21 cellular contexts compared by ENCODE assay signal in genomic region chrX:6891404-6891803, GRCh38.
DNase-seq lines count a peak whose midpoint lies in the region; ATAC-seq, FAIRE-seq and TF ChIP-seq lines count a peak whose summit lies in the region.
"Had no signal": no experiment of that assay in that cellular context is flagged by ENCODE, and none has a peak within 500 bp of the region (broad histone marks: within the 10 kb centered on the region; RNA-seq: fewer than 3 reads in every experiment).

No MANE protein-coding gene starts in this region.

- peak overlapping the region in 1 of 3 donors; percentile 34 for H3K4me3 ChIP-seq in liver (ENCODE audit: low read depth in 1 of 3, low read length in 3 of 3)
- no peak overlapping the region for H3K4me3 ChIP-seq in HepG2 (replicated peaks in 1 of 3; ENCODE audit: insufficient read depth in 1 of 3, low read depth in 2 of 3, low read length in 3 of 3)
- H3K4me3 ChIP-seq: A549; BLaER1 treated with 17β-estradiol and CSF1 and Interleukin-3, amounts not matched to agents 10 nM and 100 nM had no signal

- TF ChIP-seq EP300 in HepG2 (IDR thresholded peaks at IDR 0.05; ENCODE audit: low read depth in 2 of 2, low read length in 2 of 2): no peak
- TF ChIP-seq EP300 in HepG2 (CRISPR knock-in tag; IDR thresholded peaks at IDR 0.05; ENCODE audit: borderline replicate concordance): no peak

- in situ Hi-C loops in HepG2 (cut with HindIII; ENCODE audit: extremely low pct_ligation_motif_present, low pct_unique_long_range_greater_than_20kb): no loop called here

- H3K36me3 Mint-ChIP-seq in osteocyte (ENCODE audit: unreplicated experiment): no peaks in the 10 kb centered on the region
- no peaks in the 10 kb centered on the region for H3K36me3 Mint-ChIP-seq in activated CD4-positive, alpha-beta T cell treated with anti-CD3 and anti-CD28 coated beads, Interleukin-2, amount 10 ng/mL, durations not matched to agents 24 days and 14 days (ENCODE audit: low read depth)
- H3K36me3 Mint-ChIP-seq: CD8-positive, alpha-beta T cell had no signal

- no peak overlapping the region for H3K27ac Mint-ChIP-seq in osteocyte (ENCODE audit: unreplicated experiment)
- no peak overlapping the region for H3K27ac Mint-ChIP-seq in activated CD4-positive, alpha-beta T cell treated with anti-CD3 and anti-CD28 coated beads, Interleukin-2, amount 10 ng/mL, durations not matched to agents 24 days and 14 days
- H3K27ac Mint-ChIP-seq: B cell; CD4-positive, alpha-beta T cell; CD8-positive, alpha-beta T cell had no signal

- H3K9me3 ChIP-seq in liver (ENCODE audit: control insufficient read depth in 4 of 4, low read length in 3 of 4) (peaks cover 0 to 5% (median 1%) of the 10 kb centered on the region in 4 donors), HepG2 (ENCODE audit: low read length) (no peaks in the 10 kb centered on the region)
- H3K9me3 ChIP-seq: A549, Caco-2 had no signal

- no peak overlapping the region for H2AFZ ChIP-seq in HepG2 (ENCODE audit: low read length)

- no peaks in the 10 kb centered on the region for H3K27me3 Mint-ChIP-seq in osteocyte (ENCODE audit: unreplicated experiment)
- no peaks in the 10 kb centered on the region for H3K27me3 Mint-ChIP-seq in activated CD4-positive, alpha-beta T cell treated with anti-CD3 and anti-CD28 coated beads, Interleukin-2, amount 10 ng/mL, durations not matched to agents 24 days and 14 days
- H3K27me3 Mint-ChIP-seq: B cell; CD4-positive, alpha-beta T cell had no signal

- no peaks in the 10 kb centered on the region for H4K20me1 ChIP-seq in HepG2 (ENCODE audit: insufficient read depth, low read length)
- H4K20me1 ChIP-seq: BLaER1 treated with 17β-estradiol and CSF1 and Interleukin-3, amounts not matched to agents 10 nM and 100 nM had no signal

- TF ChIP-seq POLR2A in HepG2 (IDR thresholded peaks at IDR 0.05; ENCODE audit: insufficient read depth in 1 of 2, low read depth in 2 of 2, low read length in 2 of 2): no peak

- H3K4me1 ChIP-seq in liver (ENCODE audit: control insufficient read depth in 4 of 4, insufficient read depth in 4 of 4, low read length in 3 of 4) (peaks cover 0 to 13% (median 13%) of the 10 kb centered on the region in 4 donors), HepG2 (ENCODE audit: insufficient read depth, low read length) (no peaks in the 10 kb centered on the region)
- H3K4me1 ChIP-seq: A549; BLaER1 treated with 17β-estradiol and CSF1 and Interleukin-3, amounts not matched to agents 10 nM and 100 nM; Caco-2 had no signal

- no peak for DNase-seq in HepG2 (ENCODE audit: low spot score)
- peak; percentile 46 for DNase-seq in osteocyte (ENCODE audit: extremely low spot score, unreplicated experiment)
- DNase-seq in SKM-1 (lab: John Stamatoyannopoulos, UW; ENCODE audit: unreplicated experiment): no peak
- DNase-seq in activated CD4-positive, alpha-beta T cell treated with anti-CD3 and anti-CD28 coated beads, Interleukin-2, amount 10 ng/mL, durations not matched to agents 24 days and 14 days: no peak
- DNase-seq: AML-193; Caco-2; Calu3; CD4-positive, alpha-beta T cell; CD8-positive, alpha-beta T cell; DMS79 treated with DMSO at 0.1 percent for 48 hours; GF-D8 had no signal

- H3K27me3 ChIP-seq in liver (ENCODE audit: control insufficient read depth in 4 of 4, insufficient read depth in 4 of 4, low read length in 3 of 4) (no peaks in the 10 kb centered on the region), HepG2 (ENCODE audit: control insufficient read depth in 1 of 2, insufficient read depth in 2 of 2, low read length in 2 of 2) (no peaks in the 10 kb centered on the region)
- H3K27me3 ChIP-seq: BLaER1 treated with 17β-estradiol and CSF1 and Interleukin-3, amounts not matched to agents 10 nM and 100 nM had no signal

- peaks cover 12% of the 10 kb centered on the region for H3K9me3 Mint-ChIP-seq in osteocyte (ENCODE audit: unreplicated experiment)
- H3K9me3 Mint-ChIP-seq in activated CD4-positive, alpha-beta T cell treated with anti-CD3 and anti-CD28 coated beads, Interleukin-2, amount 10 ng/mL, durations not matched to agents 24 days and 14 days: peaks cover 5% of the 10 kb centered on the region
- H3K9me3 Mint-ChIP-seq: CD4-positive, alpha-beta T cell; CD8-positive, alpha-beta T cell had no signal

- H3K9ac ChIP-seq in liver (ENCODE audit: low read depth in 1 of 2, low read length in 2 of 2): no peak overlapping the region
- H3K9ac ChIP-seq in HepG2 (ENCODE audit: insufficient read depth, low read depth, low read length): no peak overlapping the region
- H3K9ac ChIP-seq: BLaER1 treated with 17β-estradiol and CSF1 and Interleukin-3, amounts not matched to agents 10 nM and 100 nM had no signal

- CTCF ChIA-PET in HepG2 (lab: Yijun Ruan, JAX; ENCODE audit: low intra/inter-chr PET ratio, low total read pairs): no interaction called here

- H3K4me3 Mint-ChIP-seq in osteocyte (ENCODE audit: unreplicated experiment): no peak overlapping the region
- no peak overlapping the region for H3K4me3 Mint-ChIP-seq in activated CD4-positive, alpha-beta T cell treated with anti-CD3 and anti-CD28 coated beads, Interleukin-2, amount 10 ng/mL, durations not matched to agents 24 days and 14 days
- H3K4me3 Mint-ChIP-seq: B cell; CD4-positive, alpha-beta T cell; CD8-positive, alpha-beta T cell had no signal

- BruUV-seq in HepG2 (replicated peaks; lab: Mats Ljungman, UMichigan): no TSS peak

- no peak overlapping the region for H3K4me2 ChIP-seq in HepG2 (ENCODE audit: low read depth, low read length)
- H3K4me2 ChIP-seq: A549; BLaER1 treated with 17β-estradiol and CSF1 and Interleukin-3, amounts not matched to agents 10 nM and 100 nM had no signal

- H3K36me3 ChIP-seq in liver (ENCODE audit: control insufficient read depth in 4 of 4, insufficient read depth in 3 of 4, low read depth in 1 of 4, low read length in 3 of 4) (no peaks in the 10 kb centered on the region), HepG2 (replicated peaks in 1 of 2; ENCODE audit: control insufficient read depth in 1 of 2, insufficient read depth in 2 of 2, low read length in 2 of 2) (no peaks in the 10 kb centered on the region)
- H3K36me3 ChIP-seq: BLaER1 treated with 17β-estradiol and CSF1 and Interleukin-3, amounts not matched to agents 10 nM and 100 nM had no signal

- no peak for ATAC-seq in HepG2
- ATAC-seq: A549; CD8-positive, alpha-beta T cell had no signal

- TF ChIP-seq CTCF in liver (IDR thresholded peaks at IDR 0.05; ENCODE audit: low read depth, low read length, missing input control): no peak
- no peak for TF ChIP-seq CTCF in HepG2 (CRISPR knock-in tag; IDR thresholded peaks at IDR 0.05)
- no peak for TF ChIP-seq CTCF in osteocyte (IDR thresholded peaks at IDR 0.05)

- H3K27ac ChIP-seq in liver (ENCODE audit: low read depth in 1 of 2, low read length in 2 of 2) (peak overlapping the region; percentile 42 to 64), HepG2 (ENCODE audit: extremely low read length, insufficient read depth, low read length) (no peak overlapping the region)
- H3K27ac ChIP-seq: 22Rv1; A549; BLaER1 treated with 17β-estradiol and CSF1 and Interleukin-3, amounts not matched to agents 10 nM and 100 nM; C4-2B had no signal

- TF ChIP-seq RAD21 in liver (IDR thresholded peaks at IDR 0.05) (peak; percentile 51 to 73), HepG2 (CRISPR knock-in tag; IDR thresholded peaks at IDR 0.05) (no peak)

- no peak for FAIRE-seq in HepG2 (lab: Jason Lieb, UNC)
- FAIRE-seq: A549, D721Med, G401.6, GM12891, GM19239 had no signal

- intact Hi-C loops in HepG2 (cut with micrococcal nuclease; ENCODE audit: unreplicated experiment): no loop called here
- intact Hi-C loops in activated CD4-positive, alpha-beta T cell treated with anti-CD3 and anti-CD28 coated beads, Interleukin-2, amount 10 ng/mL, durations not matched to agents 24 days and 14 days (cut with micrococcal nuclease): no loop called here

- no peaks in the 10 kb centered on the region for H3K79me2 ChIP-seq in HepG2 (ENCODE audit: insufficient read depth, low read length)

- 28% methylated on average over 1 of the region's 1 CpG for WGBS in liver
- WGBS in HepG2 (ENCODE audit: low lambda C conversion rate): 0% methylated on average over 1 of the region's 1 CpG

- H3K4me1 Mint-ChIP-seq in osteocyte (ENCODE audit: unreplicated experiment): no peaks in the 10 kb centered on the region
- H3K4me1 Mint-ChIP-seq in activated CD4-positive, alpha-beta T cell treated with anti-CD3 and anti-CD28 coated beads, Interleukin-2, amount 10 ng/mL, durations not matched to agents 24 days and 14 days: no peaks in the 10 kb centered on the region
- H3K4me1 Mint-ChIP-seq: B cell had no signal

- POLR2A ChIA-PET in HepG2 (lab: Yijun Ruan, JAX): no interaction called here

TF ChIP-seq in liver, 16 proteins besides CTCF, POLR2A, EP300 and RAD21 (continues in another document):
- TF ChIP-seq FOXA2 (IDR thresholded peaks at IDR 0.05) (no peak), SP1 (IDR thresholded peaks at IDR 0.05) (peak; percentile 92), YY1 (IDR thresholded peaks at IDR 0.05) (peak; percentile 21)

TF ChIP-seq in HepG2, 621 proteins besides CTCF, POLR2A, EP300 and RAD21:
- TF ChIP-seq ZNF674 (CRISPR knock-in tag; IDR thresholded peaks at IDR 0.05; ENCODE audit: low read depth) (no peak), THAP7 (CRISPR knock-in tag; IDR thresholded peaks at IDR 0.05) (no peak), IKZF4 (CRISPR knock-in tag; IDR thresholded peaks at IDR 0.05; ENCODE audit: borderline replicate concordance, low read depth, not compliant biosample characterization) (no peak), PHF8 (CRISPR knock-in tag; IDR thresholded peaks at IDR 0.05) (no peak), TEAD3 (CRISPR knock-in tag; optimal IDR thresholded peaks at IDR 0.05; ENCODE audit: borderline replicate concordance) (no peak), ZNF605 (CRISPR knock-in tag; IDR thresholded peaks at IDR 0.05) (no peak), ZNF232 (CRISPR knock-in tag; IDR thresholded peaks at IDR 0.05; ENCODE audit: borderline replicate concordance) (no peak), SATB2 (CRISPR knock-in tag; IDR thresholded peaks at IDR 0.05) (no peak), ZNF326 (CRISPR knock-in tag; IDR thresholded peaks at IDR 0.05; ENCODE audit: borderline replicate concordance) (no peak), ARHGAP35 (CRISPR knock-in tag; IDR thresholded peaks at IDR 0.05; ENCODE audit: borderline replicate concordance) (no peak)
